ENCODE assay signal across 17 cellular contexts in genomic region chr1:114094303-114094663, GRCh38. TPM values are rescaled to one million over a fixed set of nuclear protein-coding genes. Genes with fewer than 3 reads are reported as not detected.
A peak's percentile ranks its signal among the peaks of the same experiment; 100 is the strongest.
DNase-seq lines count a peak whose midpoint lies in the region; ATAC-seq and TF ChIP-seq lines count a peak whose summit lies in the region.
"Had no signal": no experiment of that assay in that cellular context is flagged by ENCODE, and none has a peak within 500 bp of the region (broad histone marks: within the 10 kb centered on the region; RNA-seq: fewer than 3 reads in every experiment).

No MANE protein-coding gene starts in this region.

- 66 to 67% methylated on average over 4 of the region's 4 CpGs for WGBS in sigmoid colon, 2 donors

- H3K36me3 ChIP-seq in PC-3 (ENCODE audit: low read depth, low read length) (no peaks in the 10 kb centered on the region), sigmoid colon (no peaks in the 10 kb centered on the region), right atrium auricular region (no peaks in the 10 kb centered on the region)
- H3K36me3 ChIP-seq: gastrocnemius medialis had no signal

- intact Hi-C loops in PC-3 (cut with micrococcal nuclease) (loop anchor here (5.0 kb wide), 2 partner anchors 62 to 117 kb away; partner anchors contain the start of gene OLFML3), sigmoid colon (cut with DNase I) (loop anchor here (2.0 to 5.0 kb wide), 2 partner anchors 111 to 188 kb away; no protein-coding TSS in a partner anchor)

- TF ChIP-seq POLR2A in sigmoid colon (IDR thresholded peaks at IDR 0.05) = no peak

- H3K4me2 ChIP-seq in PC-3 (ENCODE audit: low read length) = peak overlapping the region; percentile 71
- H3K4me2 ChIP-seq: KMS-11 had no signal

- CTCF ChIA-PET in PC-3 (lab: Charles Lee) = interaction anchor here (0.6 kb wide), 1 partner anchor 110 kb away, joined by 3 read pairs; no protein-coding TSS in a partner anchor

- H3K4me3 ChIP-seq in PC-3 (ENCODE audit: low read length) (peak overlapping the region; percentile 24; the same call in 1 of the 2 replicates), fibroblast of mammary gland (ENCODE audit: control insufficient read depth, low read depth, low read length) (no peak overlapping the region), sigmoid colon (no peak overlapping the region), right atrium auricular region (no peak overlapping the region)
- H3K4me3 ChIP-seq: gastrocnemius medialis had no signal

- no peaks in the 10 kb centered on the region for H3K9me2 ChIP-seq in PC-3 (replicated peaks; ENCODE audit: low read length)

- TF ChIP-seq CTCF in PC-3 (conservative IDR thresholded peaks at IDR 0.05; ENCODE audit: low read depth, low read length) (no peak), fibroblast of mammary gland (conservative IDR thresholded peaks at IDR 0.05; ENCODE audit: control insufficient read depth, insufficient read depth, low read depth, low read length) (no peak), sigmoid colon (IDR thresholded peaks at IDR 0.05) (no peak), right atrium auricular region (IDR thresholded peaks at IDR 0.05) (no peak)

- ATAC-seq in PC-3 (peak; percentile 24; the same call in 1 of the 2 replicates), GM18520 (IDR thresholded peaks at IDR 0.05; ENCODE audit: unreplicated experiment) (no peak)

- DNase-seq in ELR (ENCODE audit: low read depth) (peak; percentile 51), PC-3 (peak; percentile 54), fibroblast of mammary gland (ENCODE audit: low read depth) (peak; percentile 66), sigmoid colon (no peak), HPDE6-E6E7 (ENCODE audit: extremely low spot score) (no peak), right atrium auricular region (ENCODE audit: low spot score) (no peak)
- DNase-seq: activated CD4-positive, CD25-positive, alpha-beta regulatory T cell; activated CD8-positive, alpha-beta memory T cell treated with anti-CD3 and anti-CD28 coated beads for 24 hours; NCI-H1436 treated with DMSO at 0.1 percent for 48 hours; NCI-H345; SIG-M5 had no signal

- peaks cover 40% of the 10 kb centered on the region for H3K4me1 ChIP-seq in PC-3 (ENCODE audit: insufficient read depth, low read length)
- peaks cover 0 to 30% (median 14%) of the 10 kb centered on the region in 4 donors for H3K4me1 ChIP-seq in sigmoid colon
- H3K4me1 ChIP-seq in right atrium auricular region = no peaks in the 10 kb centered on the region

- TF ChIP-seq EP300 in sigmoid colon (IDR thresholded peaks at IDR 0.05) = no peak

- POLR2A ChIA-PET in PC-3 (lab: Charles Lee; ENCODE audit: unreplicated experiment) = no interaction called here

- H2AFZ ChIP-seq in PC-3 (ENCODE audit: low read length) = peak overlapping the region; percentile 44

- peak overlapping the region; percentile 93 for H3K27ac ChIP-seq in PC-3 (ENCODE audit: low read length)
- peak overlapping the region in 3 of 4 donors; percentile 54 to 74 (median 54) for H3K27ac ChIP-seq in sigmoid colon
- H3K27ac ChIP-seq in right atrium auricular region = no peak overlapping the region
- H3K27ac ChIP-seq: HL-60, KMS-11 had no signal

- H3K27me3 ChIP-seq in PC-3 (ENCODE audit: low read length) (no peaks in the 10 kb centered on the region), sigmoid colon (no peaks in the 10 kb centered on the region), right atrium auricular region (no peaks in the 10 kb centered on the region)
- H3K27me3 ChIP-seq: gastrocnemius medialis had no signal

- H3K9me3 ChIP-seq in PC-3 (ENCODE audit: low read length) (no peaks in the 10 kb centered on the region), sigmoid colon (no peaks in the 10 kb centered on the region), right atrium auricular region (no peaks in the 10 kb centered on the region)
- H3K9me3 ChIP-seq: gastrocnemius medialis had no signal

- no TSS peak for BruUV-seq in PC-3 (replicated peaks; lab: Mats Ljungman, UMichigan)

- H3K9ac ChIP-seq in PC-3 (ENCODE audit: low read length) = peak overlapping the region; percentile 57
- H3K9ac ChIP-seq: KMS-11 had no signal

- H3F3A ChIP-seq in PC-3 (ENCODE audit: low read length, unreplicated experiment) = peaks cover 3% of the 10 kb centered on the region

- no peaks in the 10 kb centered on the region for H4K20me1 ChIP-seq in PC-3 (ENCODE audit: low read length)

- H3K79me2 ChIP-seq in PC-3 (ENCODE audit: low read length) = no peaks in the 10 kb centered on the region

RNA-seq across cellular contexts. Expression of gene SYT6, which starts 59.4 kb away (rescaled TPM):
- total RNA-seq in PC-3 (2014; rRNA removed) = not detected in 2 replicates
- total RNA-seq in sigmoid colon = 1 to 10 TPM in 1 of 4 donors, under 1 TPM in 2, not detected in 1; 0.36 to 1.9 (median 0.55) TPM
- under 1 TPM in 1 of 3 donors, not detected in 2; 0.32 TPM for polyA plus RNA-seq in sigmoid colon
- total RNA-seq in right atrium auricular region = not detected
- total RNA-seq: renal cortical epithelial cell had no signal
- polyA plus RNA-seq: BJ had no signal

Comparison
In these comparisons a context has a peak if more than half of its experiments do, and no peak if none do; other contexts are left out.
1. DNase-seq: peak in ELR (single experiment), PC-3 (single experiment) and fibroblast of mammary gland (single experiment); none in sigmoid colon (single experiment), HPDE6-E6E7 (single experiment) and right atrium auricular region (single experiment).
2. H3K27ac ChIP-seq: peak in PC-3 (single experiment) and sigmoid colon (3 of 4); none in right atrium auricular region (0 of 2).